19 cellular contexts compared by ENCODE assay signal in genomic region chr4:184740965-184741364, GRCh38. TPM values are rescaled to one million over a fixed set of nuclear protein-coding genes. Genes with fewer than 3 reads are reported as not detected.
DNase-seq lines count a peak whose midpoint lies in the region; ATAC-seq and TF ChIP-seq lines count a peak whose summit lies in the region.
"Had no signal": no experiment of that assay in that cellular context is flagged by ENCODE, and none has a peak within 500 bp of the region (broad histone marks: within the 10 kb centered on the region; RNA-seq: fewer than 3 reads in every experiment).

No MANE protein-coding gene starts in this region.

- CTCF ChIA-PET in OCI-LY7 (lab: Charles Lee; ENCODE audit: unreplicated experiment): interaction anchor here (1.5 kb wide), 1 partner anchor 9 kb away, joined by 3 read pairs; no protein-coding TSS in a partner anchor

- TF ChIP-seq CTCF in 22Rv1 (IDR thresholded peaks at IDR 0.05): peak; percentile 18; the same call in 1 of the 2 replicates
- peak; percentile 17 for TF ChIP-seq CTCF in GM06990 (IDR thresholded peaks at IDR 0.05; ENCODE audit: insufficient read depth, low read length, poor library complexity, severe bottlenecking)
- 0 out of 2 replicates have a peak, but pooled peaks have one; percentile 17 for TF ChIP-seq CTCF in OCI-LY7 (conservative IDR thresholded peaks at IDR 0.05; ENCODE audit: low read length)
- peak; percentile 11 for TF ChIP-seq CTCF in foreskin keratinocyte (conservative IDR thresholded peaks at IDR 0.05)
- TF ChIP-seq CTCF in nephron progenitor cell (IDR thresholded peaks at IDR 0.05): no peak
- TF ChIP-seq CTCF in psoas muscle (IDR thresholded peaks at IDR 0.05): no peak

- ATAC-seq in foreskin keratinocyte: no peak
- ATAC-seq in psoas muscle: no peak
- ATAC-seq: Panc1 had no signal

- H3K9me3 ChIP-seq in OCI-LY7 (ENCODE audit: low read length) (no peaks in the 10 kb centered on the region), psoas muscle (no peaks in the 10 kb centered on the region)
- H3K9me3 ChIP-seq: SK-N-SH had no signal

- 94 to 98% (median 96%) methylated on average over 19 of the region's 19 CpGs for WGBS in psoas muscle, 3 donors

- intact Hi-C loops in OCI-LY7 (cut with micrococcal nuclease; ENCODE audit: unreplicated experiment): no loop called here
- intact Hi-C loops in psoas muscle (cut with DNase I): loop anchor here in 1 of 2 donors (10.0 kb wide), 1 partner anchor 354 kb away; no protein-coding TSS in a partner anchor

- POLR2A ChIA-PET in OCI-LY7 (lab: Charles Lee): interaction anchor here (1.0 to 1.1 kb wide), 2 partner anchors 80 to 91 kb away, joined by 3 read pairs; partner anchors contain the start of genes CASP3 and PRIMPOL

- peaks cover 8% of the 10 kb centered on the region for H3K4me1 ChIP-seq in OCI-LY7 (ENCODE audit: insufficient read depth, low read length, poor library complexity, severe bottlenecking)
- peaks cover under 1% of the 10 kb centered on the region for H3K4me1 ChIP-seq in foreskin keratinocyte
- H3K4me1 ChIP-seq in psoas muscle: peaks cover 6% of the 10 kb centered on the region

- H3K27ac ChIP-seq in 22Rv1: no peak overlapping the region
- no peak overlapping the region for H3K27ac ChIP-seq in OCI-LY7 (ENCODE audit: low read depth, low read length, poor library complexity, severe bottlenecking)
- H3K27ac ChIP-seq in foreskin keratinocyte: no peak overlapping the region
- H3K27ac ChIP-seq in psoas muscle: no peak overlapping the region

- no peak overlapping the region for H3K4me3 Mint-ChIP-seq in nephron progenitor cell
- H3K4me3 Mint-ChIP-seq: CD4-positive, alpha-beta T cell had no signal

- H3K9me3 Mint-ChIP-seq in nephron progenitor cell: peaks cover 31% of the 10 kb centered on the region
- H3K9me3 Mint-ChIP-seq: CD4-positive, alpha-beta T cell had no signal

- no peaks in the 10 kb centered on the region for H3K9me2 ChIP-seq in OCI-LY7 (ENCODE audit: insufficient read depth, low read length)
- H3K9me2 ChIP-seq: SK-N-SH had no signal

- H3K36me3 ChIP-seq in GM06990 (ENCODE audit: control insufficient read depth, insufficient read depth, low read length) (no peaks in the 10 kb centered on the region), OCI-LY7 (ENCODE audit: insufficient read depth, low read length) (no peaks in the 10 kb centered on the region), psoas muscle (ENCODE audit: insufficient read depth in 1 of 2, low read depth in 1 of 2) (no peaks in the 10 kb centered on the region)

- DNase-seq in GM06990 (ENCODE audit: extremely low read depth, insufficient read length): no peak
- DNase-seq in OCI-LY7 (ENCODE audit: low spot score): no peak
- DNase-seq in foreskin keratinocyte: no peak
- no peak for DNase-seq in nephron progenitor cell
- DNase-seq in psoas muscle: no peak
- no peak for DNase-seq in activated CD4-positive, CD25-positive, alpha-beta regulatory T cell treated with anti-CD3 and anti-CD28 coated beads, Interleukin-2, amount 50 U/mL, for 72 hours
- DNase-seq: CD4-positive, alpha-beta T cell; COR-L47; DND-41; MM.1S; NCI-H1048; NCI-H1436; NCI-H1930; NCI-H510A; NCI-H748 treated with DMSO at 0.1 percent for 48 hours; SIG-M5; SK-N-SH had no signal

- no peak overlapping the region for H2AFZ ChIP-seq in OCI-LY7 (ENCODE audit: low read length)

- H3K4me1 Mint-ChIP-seq in nephron progenitor cell: peaks cover 4% of the 10 kb centered on the region

- no peaks in the 10 kb centered on the region for H3K79me2 ChIP-seq in OCI-LY7 (ENCODE audit: insufficient read depth, low read depth, low read length)

- peaks cover 4% of the 10 kb centered on the region for H3K27me3 Mint-ChIP-seq in nephron progenitor cell (ENCODE audit: low read depth, poor library complexity)
- H3K27me3 Mint-ChIP-seq: CD4-positive, alpha-beta T cell had no signal

- no peak overlapping the region for H3K27ac Mint-ChIP-seq in nephron progenitor cell
- H3K27ac Mint-ChIP-seq: CD4-positive, alpha-beta T cell had no signal

- no peaks in the 10 kb centered on the region for H4K20me1 ChIP-seq in OCI-LY7 (ENCODE audit: insufficient read depth, low read length)

- H3K27me3 ChIP-seq in GM06990 (replicated peaks; ENCODE audit: control insufficient read depth, insufficient read depth, low read length) (no peaks in the 10 kb centered on the region), foreskin keratinocyte (no peaks in the 10 kb centered on the region), psoas muscle (ENCODE audit: insufficient read depth in 3 of 3, low read length in 2 of 3) (no peaks in the 10 kb centered on the region)

- H3K4me3 ChIP-seq in GM06990 (replicated peaks; ENCODE audit: low read depth, low read length) (no peak overlapping the region), OCI-LY7 (ENCODE audit: low read depth, low read length, poor library complexity, severe bottlenecking) (no peak overlapping the region), psoas muscle (no peak overlapping the region)

- no peaks in the 10 kb centered on the region for H3K36me3 Mint-ChIP-seq in nephron progenitor cell (ENCODE audit: low read depth)

- no peak overlapping the region for H3K4me2 ChIP-seq in OCI-LY7 (ENCODE audit: low read length)
- H3K4me2 ChIP-seq: SK-N-SH had no signal

- BruUV-seq in OCI-LY7 (replicated peaks; lab: Mats Ljungman, UMichigan): no TSS peak

RNA-seq across cellular contexts. Expression of gene CENPU, which starts 7.1 kb away (rescaled TPM):
- 83.9 and 85.1 TPM in 2 replicates for total RNA-seq in OCI-LY7 (2014; rRNA removed; shearing (Covaris generic))
- total RNA-seq in OCI-LY7 (2022): 132 and 160 TPM in 2 replicates
- 43.3 and 45.6 TPM in 2 replicates for total RNA-seq in foreskin keratinocyte
- polyA plus RNA-seq in foreskin keratinocyte: 32.7 and 37.3 TPM in 2 replicates
- total RNA-seq in psoas muscle: 1 to 10 TPM in 2 of 4 donors, under 1 TPM in 2; 0.63 to 1.6 (median 0.93) TPM
- polyA plus RNA-seq in psoas muscle: 1 to 10 TPM in 2 of 3 donors, under 1 TPM in 1; 0.91 to 2.0 (median 1.1) TPM

Comparison
In these comparisons a context has a peak if more than half of its experiments do, and no peak if none do; other contexts are left out.
1. CTCF ChIP-seq: peak in 22Rv1 (single experiment), GM06990 (single experiment), OCI-LY7 (single experiment) and foreskin keratinocyte (single experiment); none in nephron progenitor cell (single experiment) and psoas muscle (single experiment).
2. RNA of gene CENPU, which starts 7.1 kb away (total RNA-seq): 83.9 to 160 TPM in OCI-LY7 and 43.3 to 45.6 TPM in foreskin keratinocyte; 0.63 to 1.6 TPM in psoas muscle; every median in the first group is over 10 times any median in the second.